In genomic region chr10:4967189-4967588, GRCh38 we compare ENCODE assay signal across 10 cellular contexts. TPM values are rescaled to one million over a fixed set of nuclear protein-coding genes. Genes with fewer than 3 reads are reported as not detected.
DNase-seq lines count a peak whose midpoint lies in the region; ATAC-seq, FAIRE-seq and TF ChIP-seq lines count a peak whose summit lies in the region.
"Not testable (repeated sequence)": the region's sequence is repeated elsewhere in the genome, so short reads cannot be mapped to it uniquely, and the experiment has no call there.
"Had no signal": no experiment of that assay in that cellular context is flagged by ENCODE, and none has a peak within 500 bp of the region (broad histone marks: within the 10 kb centered on the region; RNA-seq: fewer than 3 reads in every experiment).

No MANE protein-coding gene starts in this region.

- peak; percentile 76 for FAIRE-seq in A549 (lab: Jason Lieb, UNC)

- intact Hi-C loops in right cardiac atrium (cut with DNase I): not testable (repeated sequence)

- CTCF ChIA-PET in A549 (lab: Yijun Ruan, JAX): interaction anchor here (2.1 kb wide), 1 partner anchor 15 kb away, joined by 9 read pairs; no protein-coding TSS in a partner anchor

- not testable (repeated sequence) for H3K27me3 ChIP-seq in adipocyte (replicated peaks; ENCODE audit: control insufficient read depth, insufficient read depth, low read length); right cardiac atrium (ENCODE audit: control insufficient read depth, insufficient read depth); liver (ENCODE audit: control insufficient read depth in 4 of 4, insufficient read depth in 4 of 4, low read length in 3 of 4)

- not testable (repeated sequence) for H3K9me3 ChIP-seq in A549; adipocyte (ENCODE audit: control insufficient read depth, low read length); right cardiac atrium (ENCODE audit: control insufficient read depth, low read length); liver (ENCODE audit: control insufficient read depth in 4 of 4, low read length in 3 of 4)

- peak overlapping the region; percentile 33 to 72; a peak in 5 of 6 replicates for H3K27ac ChIP-seq in A549
- H3K27ac ChIP-seq in right cardiac atrium (ENCODE audit: low read length): not testable (repeated sequence)
- H3K27ac ChIP-seq in liver (ENCODE audit: low read depth in 1 of 2, low read length in 2 of 2): peak overlapping the region; percentile 31 to 35

- not testable (repeated sequence) for ATAC-seq in A549, right cardiac atrium

- H3K36me3 ChIP-seq in adipocyte (ENCODE audit: control insufficient read depth, insufficient read depth, low read length, severe bottlenecking) (peaks cover 50% of the 10 kb centered on the region), liver (ENCODE audit: control insufficient read depth in 4 of 4, insufficient read depth in 3 of 4, low read depth in 1 of 4, low read length in 3 of 4) (peaks cover 0 to 24% (median 18%) of the 10 kb centered on the region in 4 donors)

- POLR2A ChIA-PET in A549 (lab: Yijun Ruan, JAX): interaction anchor here (2.7 kb wide), 1 partner anchor 19 kb away, joined by 6 read pairs; no protein-coding TSS in a partner anchor

- TF ChIP-seq EP300 in A549 (IDR thresholded peaks at IDR 0.05): not testable (repeated sequence)

- not testable (repeated sequence) for DNase-seq in A549 (ENCODE audit: low read depth in 1 of 2, low spot score in 1 of 2); adipocyte (ENCODE audit: low read depth); fibroblast of the aortic adventitia (ENCODE audit: low read depth); right cardiac atrium

- peaks cover 18% of the 10 kb centered on the region for H3K4me1 ChIP-seq in A549
- peaks cover 28% of the 10 kb centered on the region for H3K4me1 ChIP-seq in adipocyte (ENCODE audit: control insufficient read depth, insufficient read depth, low read length)
- not testable (repeated sequence) for H3K4me1 ChIP-seq in right cardiac atrium (ENCODE audit: control insufficient read depth, insufficient read depth, low read length); liver (ENCODE audit: control insufficient read depth in 4 of 4, insufficient read depth in 4 of 4, low read length in 3 of 4)

- peak overlapping the region; percentile 54 for H3K9ac ChIP-seq in adipocyte (ENCODE audit: low read length)
- not testable (repeated sequence) for H3K9ac ChIP-seq in liver (ENCODE audit: low read depth in 1 of 2, low read length in 2 of 2)

- peak overlapping the region; percentile 77 for H3K4me3 ChIP-seq in A549
- peak overlapping the region; percentile 87 for H3K4me3 ChIP-seq in adipocyte (ENCODE audit: low read length)
- peak overlapping the region; percentile 26 for H3K4me3 ChIP-seq in fibroblast of the aortic adventitia (ENCODE audit: low read depth, low read length)
- H3K4me3 ChIP-seq in right cardiac atrium (ENCODE audit: low read length): peak overlapping the region; percentile 38
- H3K4me3 ChIP-seq in liver (ENCODE audit: low read depth in 1 of 3, low read length in 3 of 3): not testable (repeated sequence)

- H3K4me2 ChIP-seq in A549: peak overlapping the region; percentile 79

- not testable (repeated sequence) for TF ChIP-seq RAD21 in A549 (conservative IDR thresholded peaks at IDR 0.05 in 1 of 2, IDR thresholded peaks at IDR 0.05 in 1 of 2); liver (IDR thresholded peaks at IDR 0.05)

- not testable (repeated sequence) for TF ChIP-seq POLR2A in A549 (IDR thresholded peaks at IDR 0.05; ENCODE audit: low read length)

- not testable (repeated sequence) for TF ChIP-seq CTCF in A549 (IDR thresholded peaks at IDR 0.05); fibroblast of the aortic adventitia (IDR thresholded peaks at IDR 0.05; ENCODE audit: insufficient read depth, low read length); liver (IDR thresholded peaks at IDR 0.05; ENCODE audit: low read depth, low read length, missing input control)

- 72% methylated on average over 3 of the region's 3 CpGs for WGBS in A549 (ENCODE audit: missing lambda C conversion rate)
- 97% methylated on average over 3 of the region's 3 CpGs for WGBS in right cardiac atrium
- 95% methylated on average over 3 of the region's 3 CpGs for WGBS in liver

RNA-seq across cellular contexts. Expression of gene AKR1C1, which starts 4.0 kb away (rescaled TPM):
- 1,148 and 1,445 TPM in 2 replicates for polyA plus RNA-seq in A549 (2011; rRNA removed)
- 341 and 343 TPM in 2 replicates for polyA plus RNA-seq in A549 (2012; cell fraction: cytosol; rRNA removed)
- 297 and 392 TPM in 2 replicates for polyA plus RNA-seq in A549 (2012; cell fraction: nucleus; rRNA removed)
- polyA plus RNA-seq in A549 (2017; fragmentation: RNase III; extraction: RNeasy Plus Mini Kit Qiagen cat#74134 plus additional on column Dnase treatment): 642 to 1,056 TPM (median 970 TPM) in 3 replicates
- 365 and 496 TPM in 2 replicates for polyA minus RNA-seq in A549 (2011; rRNA and poly(A)+ RNA removed)
- total RNA-seq in fibroblast of the aortic adventitia (ENCODE audit: low replicate concordance): 116 and 355 TPM in 2 replicates
- total RNA-seq in right cardiac atrium: 100 to 1,000 TPM in 3 of 4 donors, 10 to 100 TPM in 1; 51.5 to 176 (median 159) TPM
- 99.1 TPM for polyA plus RNA-seq in right cardiac atrium
- total RNA-seq in liver: 100 to 1,000 TPM; 128 to 131 TPM
- polyA plus RNA-seq in liver: 100 to 1,000 TPM; 159 to 540 TPM
- polyA plus RNA-seq: CD8-positive, alpha-beta memory T cell had no signal

RNA-seq across cellular contexts. Expression of gene AKR1C2, which starts 36.5 kb away (rescaled TPM):
- 6,607 and 6,805 TPM in 2 replicates for polyA plus RNA-seq in A549 (2011; rRNA removed)
- 2,138 and 2,314 TPM in 2 replicates for polyA plus RNA-seq in A549 (2012; cell fraction: cytosol; rRNA removed)
- polyA plus RNA-seq in A549 (2012; cell fraction: nucleus; rRNA removed): 1,646 and 2,223 TPM in 2 replicates
- 5,292 to 5,660 TPM (median 5,410 TPM) in 3 replicates for polyA plus RNA-seq in A549 (2017; fragmentation: RNase III; extraction: RNeasy Plus Mini Kit Qiagen cat#74134 plus additional on column Dnase treatment)
- 1,944 and 2,314 TPM in 2 replicates for polyA minus RNA-seq in A549 (2011; rRNA and poly(A)+ RNA removed)
- total RNA-seq in fibroblast of the aortic adventitia (ENCODE audit: low replicate concordance): 48.2 and 376 TPM in 2 replicates
- 100 to 1,000 TPM in 2 of 4 donors, 10 to 100 TPM in 2; 22.7 to 261 (median 128) TPM for total RNA-seq in right cardiac atrium
- polyA plus RNA-seq in right cardiac atrium: 52.0 TPM
- total RNA-seq in liver: 100 to 1,000 TPM in 1 of 2 donors, 10 to 100 TPM in 1; 63.8 to 129 TPM
- 100 to 1,000 TPM; 195 to 699 TPM for polyA plus RNA-seq in liver
- total RNA-seq: CD4-positive, alpha-beta memory T cell; CD4-positive, CD25-positive, alpha-beta regulatory T cell; CD8-positive, alpha-beta memory T cell; G401 had no signal
- polyA plus RNA-seq: CD14-positive monocyte; CD4-positive, alpha-beta memory T cell; CD4-positive, CD25-positive, alpha-beta regulatory T cell; CD8-positive, alpha-beta memory T cell had no signal
